8 cellular contexts compared by ENCODE assay signal in the genomic region with DNA sequence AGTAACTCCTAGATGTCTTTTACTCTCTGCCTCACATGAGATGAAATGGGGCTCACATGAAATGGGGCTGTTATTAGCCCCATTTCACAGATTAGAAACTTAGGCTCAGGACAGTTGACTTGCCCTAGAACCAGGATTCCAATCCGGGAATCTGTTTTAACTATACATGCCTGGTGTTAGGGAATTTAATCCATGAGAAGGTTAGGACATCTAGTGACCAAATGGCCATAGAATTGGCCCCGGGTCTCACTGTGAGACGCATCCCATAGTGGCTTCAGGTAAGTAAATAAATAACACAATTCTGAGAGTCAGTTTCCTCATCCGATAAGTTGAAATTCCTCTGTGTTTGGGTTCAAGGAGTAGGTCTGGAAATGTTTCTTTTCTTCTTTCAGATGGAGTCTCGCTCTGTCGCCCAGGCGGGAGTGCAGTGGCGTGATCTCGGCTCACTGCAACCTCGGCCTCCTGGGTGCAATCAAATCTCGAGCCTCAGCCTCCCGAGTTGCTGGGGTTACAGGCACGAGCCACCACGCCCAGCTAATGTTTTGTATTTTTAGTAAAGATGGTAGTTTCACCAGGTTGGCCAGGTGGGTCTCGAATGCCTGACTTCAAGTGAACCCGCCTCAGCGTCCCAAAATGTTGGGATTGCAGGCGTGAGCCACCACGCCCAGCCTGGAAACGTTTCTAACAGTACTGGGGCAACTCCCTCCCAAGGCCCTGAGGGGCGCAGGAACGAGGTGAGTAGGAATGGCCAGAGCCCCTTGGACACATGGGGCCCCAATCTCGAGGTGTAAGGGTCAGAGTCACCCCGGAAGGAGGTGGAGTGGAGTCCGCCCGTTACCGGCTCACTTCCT. TPM values are rescaled to one million over a fixed set of nuclear protein-coding genes. Genes with fewer than 3 reads are reported as not detected.
DNase-seq lines count a peak whose midpoint lies in the region; ATAC-seq and TF ChIP-seq lines count a peak whose summit lies in the region.

No MANE protein-coding gene starts in this region.

- peak overlapping the region; percentile 72 for H3K27ac ChIP-seq in PC-3 (ENCODE audit: low read length)
- peak overlapping the region; percentile 98 for H3K27ac ChIP-seq in caudate nucleus (ENCODE audit: low read depth, low read length)
- H3K27ac ChIP-seq in aorta (ENCODE audit: low read depth in 1 of 2, low read length in 2 of 2), result peak overlapping the region; percentile 69 to 94

- peaks cover 38% of the 10 kb centered on the region for H3K79me2 ChIP-seq in PC-3 (ENCODE audit: low read length)

- H3K9me3 Mint-ChIP-seq in mesothelial cell of epicardium, result no peaks in the 10 kb centered on the region

- peak overlapping the region; percentile 92 for H3K4me3 Mint-ChIP-seq in mesothelial cell of epicardium

- H3K27me3 ChIP-seq in PC-3 (ENCODE audit: low read length) (no peaks in the 10 kb centered on the region), aorta (ENCODE audit: control insufficient read depth in 1 of 2, insufficient read depth in 2 of 2, low read length in 1 of 2) (no peaks in the 10 kb centered on the region)

- H3K27ac Mint-ChIP-seq in mesothelial cell of epicardium, result peak overlapping the region; percentile 100

- peaks cover 11% of the 10 kb centered on the region for H3K27me3 Mint-ChIP-seq in mesothelial cell of epicardium (ENCODE audit: low read depth)

- H3K9me2 ChIP-seq in PC-3 (replicated peaks; ENCODE audit: low read length), result no peaks in the 10 kb centered on the region

- H3K36me3 ChIP-seq in PC-3 (ENCODE audit: low read depth, low read length) (peaks cover 3% of the 10 kb centered on the region; the same call in 1 of the 2 replicates), aorta (ENCODE audit: control insufficient read depth in 1 of 2, insufficient read depth in 2 of 2, low read length in 1 of 2) (peaks cover 0 to 3% of the 10 kb centered on the region in 2 donors)

- peaks cover 7% of the 10 kb centered on the region for H3K36me3 Mint-ChIP-seq in mesothelial cell of epicardium

- peaks cover 39% of the 10 kb centered on the region for H3K4me1 Mint-ChIP-seq in mesothelial cell of epicardium

- peaks cover 24% of the 10 kb centered on the region for H3K4me1 ChIP-seq in PC-3 (ENCODE audit: insufficient read depth, low read length)
- H3K4me1 ChIP-seq in aorta (ENCODE audit: control insufficient read depth in 1 of 2, insufficient read depth in 2 of 2, low read length in 2 of 2), result peaks cover 0 to 5% of the 10 kb centered on the region in 2 donors

- intact Hi-C loops in PC-3 (cut with micrococcal nuclease) (no loop called here), aorta (cut with DNase I) (no loop called here)

- peak overlapping the region; percentile 96 for H3K9ac ChIP-seq in PC-3 (ENCODE audit: low read length)

- no peak for ATAC-seq in PC-3
- ATAC-seq in aorta (ENCODE audit: low FRiP score), result no peak

- CTCF ChIA-PET in PC-3 (lab: Charles Lee), result no interaction called here

- peak overlapping the region; percentile 72 for H3K4me3 ChIP-seq in PC-3 (ENCODE audit: low read length)
- H3K4me3 ChIP-seq in aorta (ENCODE audit: low read length in 2 of 2), result peak overlapping the region; percentile 46 to 63

- H3K9me3 ChIP-seq in PC-3 (ENCODE audit: low read length) (no peaks in the 10 kb centered on the region), aorta (ENCODE audit: control insufficient read depth, low read length) (no peaks in the 10 kb centered on the region)

- peaks cover 26% of the 10 kb centered on the region; the same call in 1 of the 2 replicates for H4K20me1 ChIP-seq in PC-3 (ENCODE audit: low read length)

- DNase-seq in GM10266 (ENCODE audit: extremely low spot score), result peak; percentile 61
- no peak for DNase-seq in PC-3
- peak in 6 of 61 donors; percentile 17 to 48 (median 34) for DNase-seq in caudate nucleus (lab: John Stamatoyannopoulos, UW)
- no peak for DNase-seq in mesothelial cell of epicardium (ENCODE audit: low spot score in 2 of 2, unreplicated experiment in 2 of 2)
- no peak for DNase-seq in aorta
- DNase-seq in hepatic stellate cell (ENCODE audit: low spot score), result no peak
- no peak for DNase-seq in NCI-H2196 (lab: John Stamatoyannopoulos, UW; ENCODE audit: unreplicated experiment)
- DNase-seq in NAMALWA (ENCODE audit: low spot score), result no peak

- TF ChIP-seq CTCF in GM10266 (IDR thresholded peaks at IDR 0.05; ENCODE audit: control insufficient read depth, insufficient read depth, low read depth, missing control alignments) (no peak), PC-3 (conservative IDR thresholded peaks at IDR 0.05; ENCODE audit: low read depth, low read length) (no peak), mesothelial cell of epicardium (IDR thresholded peaks at IDR 0.05; ENCODE audit: unreplicated experiment) (no peak)

- no TSS peak for BruUV-seq in PC-3 (replicated peaks; lab: Mats Ljungman, UMichigan)

- 66% methylated on average over 27 of the region's 27 CpGs for WGBS in aorta, 2 donors

- H3F3A ChIP-seq in PC-3 (ENCODE audit: low read length, unreplicated experiment), result no peaks in the 10 kb centered on the region

- H2AFZ ChIP-seq in PC-3 (ENCODE audit: low read length), result peak overlapping the region; percentile 79; the same call in 1 of the 2 replicates

- H3K4me2 ChIP-seq in PC-3 (ENCODE audit: low read length), result peak overlapping the region; percentile 91

- POLR2A ChIA-PET in PC-3 (lab: Charles Lee; ENCODE audit: unreplicated experiment), result no interaction called here

RNA-seq across cellular contexts. Expression of gene ZNF574, which starts 1.2 kb away (rescaled TPM):
- total RNA-seq in PC-3 (2014; rRNA removed) (14.4 and 15.2 TPM in 2 replicates), mesothelial cell of epicardium (20.8 to 21.9 TPM (median 21.3 TPM) in 3 replicates), aorta (10 to 100 TPM in 1 of 2 donors, 1 to 10 TPM in 1; 9.0 to 10.3 TPM)
- polyA plus RNA-seq in aorta, result 1 to 10 TPM; 2.4 to 6.8 TPM

RNA-seq across cellular contexts. Expression of gene GRIK5, which starts 4.7 kb away (rescaled TPM):
- 0.12 TPM in 1 of 2 replicates, not detected in the other for total RNA-seq in PC-3 (2014; rRNA removed)
- total RNA-seq in mesothelial cell of epicardium, result 38.3 to 39.9 TPM (median 39.2 TPM) in 3 replicates
- total RNA-seq in aorta, result 10 to 100 TPM; 20.8 to 24.5 TPM
- 10 to 100 TPM in 1 of 2 donors, 1 to 10 TPM in 1; 3.5 to 39.0 TPM for polyA plus RNA-seq in aorta

RNA-seq across cellular contexts. Expression of gene POU2F2, which starts 57.5 kb away (rescaled TPM):
- total RNA-seq in PC-3 (2014; rRNA removed) (1.4 and 2.4 TPM in 2 replicates), mesothelial cell of epicardium (0.65 to 0.93 TPM (median 0.66 TPM) in 3 replicates), aorta (1 to 10 TPM; 2.7 to 9.0 TPM)
- 1 to 10 TPM; 2.3 to 5.9 TPM for polyA plus RNA-seq in aorta

Comparison
In these comparisons a context has a peak if more than half of its experiments do, and no peak if none do; other contexts are left out.
1. RNA of gene GRIK5, which starts 4.7 kb away (total RNA-seq): 38.3 to 39.9 TPM in mesothelial cell of epicardium and 20.8 to 24.5 TPM in aorta; 0.12 TPM in PC-3; every median in the first group is over 10 times any median in the second.
2. Peak in every context shown above with its lines, with median percentiles within 50 percentile points of each other: H3K27ac ChIP-seq.